ENCODE assay signal across 19 cellular contexts in the genomic region with DNA sequence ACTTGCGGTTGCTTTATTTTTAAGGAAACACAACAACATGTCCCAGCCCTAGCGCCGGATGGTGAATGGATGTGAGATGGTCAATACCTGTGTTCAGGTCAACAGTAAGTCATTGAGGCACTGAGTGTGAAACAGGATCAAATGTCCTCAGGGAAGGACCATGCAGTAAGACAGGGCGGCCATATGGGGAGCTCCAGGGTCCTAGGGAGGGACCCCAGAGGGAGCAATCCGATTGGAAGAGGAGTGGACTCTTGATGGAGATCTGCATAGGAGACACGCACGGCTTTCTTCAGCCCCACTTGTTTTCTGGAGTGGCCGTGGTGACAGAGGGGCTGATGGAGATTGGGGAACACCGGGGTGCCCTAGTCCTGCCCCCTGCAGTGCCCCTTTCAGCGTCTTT.
DNase-seq lines count a peak whose midpoint lies in the region; ATAC-seq and TF ChIP-seq lines count a peak whose summit lies in the region.
"Had no signal": no experiment of that assay in that cellular context is flagged by ENCODE, and none has a peak within 500 bp of the region (broad histone marks: within the 10 kb centered on the region; RNA-seq: fewer than 3 reads in every experiment).

No MANE protein-coding gene starts in this region.

- no peak for TF ChIP-seq CTCF in WTC11 (IDR thresholded peaks at IDR 0.05)
- peak; percentile 32 for TF ChIP-seq CTCF in endodermal cell (conservative IDR thresholded peaks at IDR 0.05)
- TF ChIP-seq CTCF in body of pancreas (IDR thresholded peaks at IDR 0.05) = no peak

- H3K4me3 Mint-ChIP-seq in WTC11 (no peak overlapping the region), endodermal cell (no peak overlapping the region)
- H3K4me3 Mint-ChIP-seq: CD14-positive monocyte; CD4-positive, alpha-beta T cell had no signal

- H3K27me3 Mint-ChIP-seq in WTC11 (ENCODE audit: low read depth) (no peaks in the 10 kb centered on the region; the same call in 1 of the 2 replicates), endodermal cell (ENCODE audit: insufficient read depth) (peaks cover 2% of the 10 kb centered on the region)

- H3K4me1 ChIP-seq in endodermal cell (ENCODE audit: control insufficient read depth, insufficient read depth, low read length) (no peaks in the 10 kb centered on the region), body of pancreas (no peaks in the 10 kb centered on the region)
- H3K4me1 ChIP-seq: A549, BE2C had no signal

- ATAC-seq in WTC11 (peak; percentile 69), body of pancreas (no peak)
- ATAC-seq: A549 had no signal

- H3K9me3 ChIP-seq in endodermal cell (ENCODE audit: control insufficient read depth, low read length) (no peaks in the 10 kb centered on the region), body of pancreas (no peaks in the 10 kb centered on the region)
- H3K9me3 ChIP-seq: A549, BE2C had no signal

- H3K27ac ChIP-seq in endodermal cell (ENCODE audit: low read depth, low read length) (no peak overlapping the region), body of pancreas (no peak overlapping the region)
- H3K27ac ChIP-seq: A549; BLaER1 treated with 17β-estradiol and CSF1 and Interleukin-3, amounts not matched to agents 10 nM and 100 nM had no signal

- no peaks in the 10 kb centered on the region for H3K27me3 ChIP-seq in H7 (ENCODE audit: control insufficient read depth, insufficient read depth, low read length)
- no peaks in the 10 kb centered on the region for H3K27me3 ChIP-seq in endodermal cell (ENCODE audit: control insufficient read depth, insufficient read depth, low read length, poor library complexity, severe bottlenecking)
- H3K27me3 ChIP-seq in body of pancreas = no peaks in the 10 kb centered on the region
- H3K27me3 ChIP-seq: BE2C; BLaER1 treated with 17β-estradiol and CSF1 and Interleukin-3, amounts not matched to agents 10 nM and 100 nM had no signal

- CTCF ChIA-PET in WTC11 (lab: Charles Lee) = interaction anchor here (1.0 to 1.5 kb wide), 3 partner anchors 17 to 338 kb away, joined by 3 read pairs; no protein-coding TSS in a partner anchor

- no peak overlapping the region for H3K9ac ChIP-seq in endodermal cell (ENCODE audit: extremely low read depth, low read length, poor library complexity, severe bottlenecking)
- H3K9ac ChIP-seq: BLaER1 treated with 17β-estradiol and CSF1 and Interleukin-3, amounts not matched to agents 10 nM and 100 nM had no signal

- H3K9me3 Mint-ChIP-seq in WTC11 (peaks cover 35% of the 10 kb centered on the region), endodermal cell (peaks cover 10% of the 10 kb centered on the region)

- H3K27ac Mint-ChIP-seq in WTC11 (no peak overlapping the region), endodermal cell (no peak overlapping the region)
- H3K27ac Mint-ChIP-seq: CD14-positive monocyte; CD4-positive, alpha-beta T cell had no signal

- intact Hi-C loops in body of pancreas (cut with DNase I) = no loop called here

- H3K4me1 Mint-ChIP-seq in WTC11 = peaks cover 20% of the 10 kb centered on the region
- H3K4me1 Mint-ChIP-seq in endodermal cell = no peaks in the 10 kb centered on the region
- H3K4me1 Mint-ChIP-seq: CD14-positive monocyte had no signal

- H3K36me3 ChIP-seq in H7 (replicated peaks; ENCODE audit: control insufficient read depth, insufficient read depth, low read length) (no peaks in the 10 kb centered on the region), endodermal cell (ENCODE audit: control insufficient read depth, insufficient read depth, low read length) (no peaks in the 10 kb centered on the region), body of pancreas (replicated peaks in 1 of 2; ENCODE audit: insufficient read depth in 1 of 2, low read depth in 2 of 2) (no peaks in the 10 kb centered on the region)
- H3K36me3 ChIP-seq: BE2C; BLaER1 treated with 17β-estradiol and CSF1 and Interleukin-3, amounts not matched to agents 10 nM and 100 nM had no signal

- H3K4me3 ChIP-seq in H7 (ENCODE audit: insufficient read depth, low read depth, low read length) (no peak overlapping the region), endodermal cell (ENCODE audit: low read length) (no peak overlapping the region), body of pancreas (no peak overlapping the region)
- H3K4me3 ChIP-seq: A549; BLaER1 treated with 17β-estradiol and CSF1 and Interleukin-3, amounts not matched to agents 10 nM and 100 nM had no signal

- no peak for TF ChIP-seq POLR2A in body of pancreas (IDR thresholded peaks at IDR 0.05)

- H3K36me3 Mint-ChIP-seq in WTC11 (peaks cover 15% of the 10 kb centered on the region), endodermal cell (ENCODE audit: low read depth) (no peaks in the 10 kb centered on the region)
- H3K36me3 Mint-ChIP-seq: CD14-positive monocyte had no signal

- POLR2A ChIA-PET in WTC11 (lab: Charles Lee) = no interaction called here

- 92 to 97% methylated on average over 8 to 10 of the region's 10 CpGs for WGBS in endodermal cell (ENCODE audit: insufficient coverage in 1 of 2, insufficient read length in 1 of 2), 2 experiments
- 73 to 83% methylated on average over 10 of the region's 10 CpGs for WGBS in body of pancreas, 2 donors

- DNase-seq in H7 (peak; percentile 52), WTC11 (ENCODE audit: low spot score) (no peak), endodermal cell (no peak), body of pancreas (no peak), DMS 273 treated with DMSO at 0.1 percent for 48 hours (lab: John Stamatoyannopoulos, UW) (no peak), SW 1271 (lab: John Stamatoyannopoulos, UW) (no peak)
- DNase-seq: 8988T; ACHN; AML-193; BE2C; Calu3; CD4-positive, alpha-beta T cell; COR-L47; DMS153; DND-41; HCEC 1CT had no signal

TF ChIP-seq in WTC11, 78 proteins besides CTCF, POLR2A, EP300 and RAD21 (continues in another document):
- TF ChIP-seq, protein P1, sequence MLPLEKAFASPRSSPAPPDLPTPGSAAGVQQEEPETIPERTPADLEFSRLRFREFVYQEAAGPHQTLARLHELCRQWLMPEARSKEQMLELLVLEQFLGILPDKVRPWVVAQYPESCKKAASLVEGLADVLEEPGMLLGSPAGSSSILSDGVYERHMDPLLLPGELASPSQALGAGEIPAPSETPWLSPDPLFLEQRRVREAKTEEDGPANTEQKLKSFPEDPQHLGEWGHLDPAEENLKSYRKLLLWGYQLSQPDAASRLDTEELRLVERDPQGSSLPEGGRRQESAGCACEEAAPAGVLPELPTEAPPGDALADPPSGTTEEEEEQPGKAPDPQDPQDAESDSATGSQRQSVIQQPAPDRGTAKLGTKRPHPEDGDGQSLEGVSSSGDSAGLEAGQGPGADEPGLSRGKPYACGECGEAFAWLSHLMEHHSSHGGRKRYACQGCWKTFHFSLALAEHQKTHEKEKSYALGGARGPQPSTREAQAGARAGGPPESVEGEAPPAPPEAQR (CRISPR knock-in tag; IDR thresholded peaks at IDR 0.05) = no peak
- no peak for TF ChIP-seq PRRX2 (CRISPR knock-in tag; IDR thresholded peaks at IDR 0.05)
- no peak for TF ChIP-seq CDX4 (CRISPR knock-in tag; IDR thresholded peaks at IDR 0.05; ENCODE audit: borderline replicate concordance)
- TF ChIP-seq CREM (CRISPR knock-in tag; IDR thresholded peaks at IDR 0.05) = no peak
- no peak for TF ChIP-seq MLX (CRISPR knock-in tag; IDR thresholded peaks at IDR 0.05)
- TF ChIP-seq MAX (CRISPR knock-in tag; IDR thresholded peaks at IDR 0.05) = no peak
- TF ChIP-seq GTF2I (CRISPR knock-in tag; conservative IDR thresholded peaks at IDR 0.05) = no peak
- TF ChIP-seq, protein P2, sequence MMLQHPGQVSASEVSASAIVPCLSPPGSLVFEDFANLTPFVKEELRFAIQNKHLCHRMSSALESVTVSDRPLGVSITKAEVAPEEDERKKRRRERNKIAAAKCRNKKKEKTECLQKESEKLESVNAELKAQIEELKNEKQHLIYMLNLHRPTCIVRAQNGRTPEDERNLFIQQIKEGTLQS (CRISPR knock-in tag; conservative IDR thresholded peaks at IDR 0.05) = no peak
- TF ChIP-seq ZNF416 (CRISPR knock-in tag; IDR thresholded peaks at IDR 0.05) = no peak
- TF ChIP-seq, protein P3, sequence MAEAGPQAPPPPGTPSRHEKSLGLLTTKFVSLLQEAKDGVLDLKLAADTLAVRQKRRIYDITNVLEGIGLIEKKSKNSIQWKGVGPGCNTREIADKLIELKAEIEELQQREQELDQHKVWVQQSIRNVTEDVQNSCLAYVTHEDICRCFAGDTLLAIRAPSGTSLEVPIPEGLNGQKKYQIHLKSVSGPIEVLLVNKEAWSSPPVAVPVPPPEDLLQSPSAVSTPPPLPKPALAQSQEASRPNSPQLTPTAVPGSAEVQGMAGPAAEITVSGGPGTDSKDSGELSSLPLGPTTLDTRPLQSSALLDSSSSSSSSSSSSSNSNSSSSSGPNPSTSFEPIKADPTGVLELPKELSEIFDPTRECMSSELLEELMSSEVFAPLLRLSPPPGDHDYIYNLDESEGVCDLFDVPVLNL (CRISPR knock-in tag; IDR thresholded peaks at IDR 0.05; ENCODE audit: borderline replicate concordance, low read depth) = no peak
- TF ChIP-seq SMAD3 (CRISPR knock-in tag; IDR thresholded peaks at IDR 0.05; ENCODE audit: borderline replicate concordance) = no peak
- TF ChIP-seq TEAD4 (CRISPR knock-in tag; IDR thresholded peaks at IDR 0.05) = no peak
- TF ChIP-seq ZNF121 (CRISPR knock-in tag; IDR thresholded peaks at IDR 0.05) = no peak
